In the genomic region with DNA sequence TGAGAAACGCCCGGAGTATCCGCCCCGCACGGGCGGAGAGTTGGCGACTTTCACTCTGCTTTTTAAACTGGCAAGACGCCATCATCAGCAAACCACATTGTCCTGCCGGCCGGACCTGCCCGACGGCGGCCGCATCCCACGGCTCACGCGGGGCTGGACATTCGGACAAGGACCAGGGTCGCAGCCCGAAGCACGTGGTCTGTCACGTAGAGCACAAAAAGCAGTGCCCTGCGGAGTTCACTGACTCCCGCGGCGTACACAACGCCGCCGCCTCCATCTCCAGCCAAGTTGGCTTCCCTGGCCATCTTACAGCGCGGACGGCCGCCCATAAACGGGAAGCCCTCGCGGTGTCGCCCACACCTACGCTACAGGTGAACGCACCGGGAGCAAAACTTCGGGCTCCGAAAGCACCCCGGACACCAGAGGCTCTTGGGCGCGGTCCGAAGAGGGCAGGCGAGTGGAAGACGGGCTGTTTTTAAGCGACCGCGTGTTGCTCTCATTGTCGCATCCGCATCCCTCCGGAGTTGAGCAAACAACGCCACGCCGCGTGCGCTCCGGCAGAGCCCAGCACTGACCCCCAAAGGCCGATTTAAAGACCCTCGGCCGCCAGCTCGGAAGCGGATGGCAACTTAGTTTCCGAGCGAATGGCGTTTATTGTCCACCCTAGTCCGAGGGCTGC, we compare ENCODE assay signal across 1 cellular context.
TF ChIP-seq lines count a peak whose summit lies in the region.

No MANE protein-coding gene starts in this region.

TF ChIP-seq in K562, 482 proteins besides CTCF, POLR2A, EP300 and RAD21 (continued from another document and continues in another):
- TF ChIP-seq, protein P1, sequence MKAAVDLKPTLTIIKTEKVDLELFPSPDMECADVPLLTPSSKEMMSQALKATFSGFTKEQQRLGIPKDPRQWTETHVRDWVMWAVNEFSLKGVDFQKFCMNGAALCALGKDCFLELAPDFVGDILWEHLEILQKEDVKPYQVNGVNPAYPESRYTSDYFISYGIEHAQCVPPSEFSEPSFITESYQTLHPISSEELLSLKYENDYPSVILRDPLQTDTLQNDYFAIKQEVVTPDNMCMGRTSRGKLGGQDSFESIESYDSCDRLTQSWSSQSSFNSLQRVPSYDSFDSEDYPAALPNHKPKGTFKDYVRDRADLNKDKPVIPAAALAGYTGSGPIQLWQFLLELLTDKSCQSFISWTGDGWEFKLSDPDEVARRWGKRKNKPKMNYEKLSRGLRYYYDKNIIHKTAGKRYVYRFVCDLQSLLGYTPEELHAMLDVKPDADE (conservative IDR thresholded peaks at IDR 0.05; ENCODE audit: control insufficient read depth, low read depth, low read length): 0 out of 2 replicates have a peak, but pooled peaks have one; percentile 14
- TF ChIP-seq SRSF9 (IDR thresholded peaks at IDR 0.05; ENCODE audit: borderline replicate concordance, low read depth, low read length): no peak
- no peak for TF ChIP-seq TEAD2 (tag; IDR thresholded peaks at IDR 0.05)
- TF ChIP-seq, protein P2, sequence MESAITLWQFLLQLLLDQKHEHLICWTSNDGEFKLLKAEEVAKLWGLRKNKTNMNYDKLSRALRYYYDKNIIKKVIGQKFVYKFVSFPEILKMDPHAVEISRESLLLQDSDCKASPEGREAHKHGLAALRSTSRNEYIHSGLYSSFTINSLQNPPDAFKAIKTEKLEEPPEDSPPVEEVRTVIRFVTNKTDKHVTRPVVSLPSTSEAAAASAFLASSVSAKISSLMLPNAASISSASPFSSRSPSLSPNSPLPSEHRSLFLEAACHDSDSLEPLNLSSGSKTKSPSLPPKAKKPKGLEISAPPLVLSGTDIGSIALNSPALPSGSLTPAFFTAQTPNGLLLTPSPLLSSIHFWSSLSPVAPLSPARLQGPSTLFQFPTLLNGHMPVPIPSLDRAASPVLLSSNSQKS (CRISPR knock-in tag; IDR thresholded peaks at IDR 0.05): no peak
- no peak for TF ChIP-seq MTA2 (IDR thresholded peaks at IDR 0.05; ENCODE audit: low read depth)
- peak; percentile 38 for TF ChIP-seq ZFX (CRISPR knock-in tag; IDR thresholded peaks at IDR 0.05)
- TF ChIP-seq ZNF717 (CRISPR knock-in tag; IDR thresholded peaks at IDR 0.05): 0 out of 2 replicates have a peak, but pooled peaks have one; percentile 62
- TF ChIP-seq ZNF764 (CRISPR knock-in tag; IDR thresholded peaks at IDR 0.05; ENCODE audit: low read depth): no peak
- no peak for TF ChIP-seq MAFF (IDR thresholded peaks at IDR 0.05; ENCODE audit: low read length)
- no peak for TF ChIP-seq FOXK2 (conservative IDR thresholded peaks at IDR 0.05 in 1 of 2, IDR thresholded peaks at IDR 0.05 in 1 of 2; ENCODE audit: low read depth in 2 of 2)
- TF ChIP-seq POLR2H (tag; IDR thresholded peaks at IDR 0.05; ENCODE audit: low read depth): no peak
- no peak for TF ChIP-seq ZNF644 (tag; IDR thresholded peaks at IDR 0.05; ENCODE audit: low read depth)
- peak; percentile 42 for TF ChIP-seq CCNT2 (IDR thresholded peaks at IDR 0.05; ENCODE audit: borderline replicate concordance, extremely low read depth, insufficient read length, low read depth, low read length)
- no peak for TF ChIP-seq ZNF785 (CRISPR knock-in tag; IDR thresholded peaks at IDR 0.05)
- TF ChIP-seq ZNF75A (CRISPR knock-in tag; IDR thresholded peaks at IDR 0.05): no peak
- TF ChIP-seq MCM5 (IDR thresholded peaks at IDR 0.05; ENCODE audit: low read depth): no peak
- TF ChIP-seq, protein P3, sequence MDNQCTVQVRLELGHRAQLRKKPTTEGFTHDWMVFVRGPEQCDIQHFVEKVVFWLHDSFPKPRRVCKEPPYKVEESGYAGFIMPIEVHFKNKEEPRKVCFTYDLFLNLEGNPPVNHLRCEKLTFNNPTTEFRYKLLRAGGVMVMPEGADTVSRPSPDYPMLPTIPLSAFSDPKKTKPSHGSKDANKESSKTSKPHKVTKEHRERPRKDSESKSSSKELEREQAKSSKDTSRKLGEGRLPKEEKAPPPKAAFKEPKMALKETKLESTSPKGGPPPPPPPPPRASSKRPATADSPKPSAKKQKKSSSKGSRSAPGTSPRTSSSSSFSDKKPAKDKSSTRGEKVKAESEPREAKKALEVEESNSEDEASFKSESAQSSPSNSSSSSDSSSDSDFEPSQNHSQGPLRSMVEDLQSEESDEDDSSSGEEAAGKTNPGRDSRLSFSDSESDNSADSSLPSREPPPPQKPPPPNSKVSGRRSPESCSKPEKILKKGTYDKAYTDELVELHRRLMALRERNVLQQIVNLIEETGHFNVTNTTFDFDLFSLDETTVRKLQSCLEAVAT (IDR thresholded peaks at IDR 0.05): peak in 1 of 2 experiments; percentile 81; a peak in 2 of 4 replicates
- TF ChIP-seq SP1 (CRISPR knock-in tag; IDR thresholded peaks at IDR 0.05): peak; percentile 15; the same call in 1 of the 2 replicates
- TF ChIP-seq SMARCE1 (IDR thresholded peaks at IDR 0.05): peak; percentile 14; the same call in 1 of the 2 replicates
- TF ChIP-seq, protein P4, sequence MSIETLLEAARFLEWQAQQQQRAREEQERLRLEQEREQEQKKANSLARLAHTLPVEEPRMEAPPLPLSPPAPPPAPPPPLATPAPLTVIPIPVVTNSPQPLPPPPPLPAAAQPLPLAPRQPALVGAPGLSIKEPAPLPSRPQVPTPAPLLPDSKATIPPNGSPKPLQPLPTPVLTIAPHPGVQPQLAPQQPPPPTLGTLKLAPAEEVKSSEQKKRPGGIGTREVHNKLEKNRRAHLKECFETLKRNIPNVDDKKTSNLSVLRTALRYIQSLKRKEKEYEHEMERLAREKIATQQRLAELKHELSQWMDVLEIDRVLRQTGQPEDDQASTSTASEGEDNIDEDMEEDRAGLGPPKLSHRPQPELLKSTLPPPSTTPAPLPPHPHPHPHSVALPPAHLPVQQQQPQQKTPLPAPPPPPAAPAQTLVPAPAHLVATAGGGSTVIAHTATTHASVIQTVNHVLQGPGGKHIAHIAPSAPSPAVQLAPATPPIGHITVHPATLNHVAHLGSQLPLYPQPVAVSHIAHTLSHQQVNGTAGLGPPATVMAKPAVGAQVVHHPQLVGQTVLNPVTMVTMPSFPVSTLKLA (conservative IDR thresholded peaks at IDR 0.05): peak; percentile 49 to 71; a peak in 3 of 4 replicates
- no peak for TF ChIP-seq PRMT5 (CRISPR knock-in tag; IDR thresholded peaks at IDR 0.05)
- no peak for TF ChIP-seq TAF7 (tag; IDR thresholded peaks at IDR 0.05)
- TF ChIP-seq, protein P5, sequence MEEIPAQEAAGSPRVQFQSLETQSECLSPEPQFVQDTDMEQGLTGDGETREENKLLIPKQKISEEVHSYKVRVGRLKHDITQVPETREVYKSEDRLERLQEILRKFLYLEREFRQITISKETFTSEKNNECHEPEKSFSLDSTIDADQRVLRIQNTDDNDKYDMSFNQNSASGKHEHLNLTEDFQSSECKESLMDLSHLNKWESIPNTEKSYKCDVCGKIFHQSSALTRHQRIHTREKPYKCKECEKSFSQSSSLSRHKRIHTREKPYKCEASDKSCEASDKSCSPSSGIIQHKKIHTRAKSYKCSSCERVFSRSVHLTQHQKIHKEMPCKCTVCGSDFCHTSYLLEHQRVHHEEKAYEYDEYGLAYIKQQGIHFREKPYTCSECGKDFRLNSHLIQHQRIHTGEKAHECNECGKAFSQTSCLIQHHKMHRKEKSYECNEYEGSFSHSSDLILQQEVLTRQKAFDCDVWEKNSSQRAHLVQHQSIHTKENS (CRISPR knock-in tag; IDR thresholded peaks at IDR 0.05): no peak
- no peak for TF ChIP-seq ZFP1 (CRISPR knock-in tag; IDR thresholded peaks at IDR 0.05)
- no peak for TF ChIP-seq POLR2AphosphoS2 (IDR thresholded peaks at IDR 0.05; ENCODE audit: low read length)
- TF ChIP-seq BHLHE40 (IDR thresholded peaks at IDR 0.05; ENCODE audit: low read length): 0 out of 2 replicates have a peak, but pooled peaks have one; percentile 6
- TF ChIP-seq DNMT1 (IDR thresholded peaks at IDR 0.05): no peak
- TF ChIP-seq, protein P6, sequence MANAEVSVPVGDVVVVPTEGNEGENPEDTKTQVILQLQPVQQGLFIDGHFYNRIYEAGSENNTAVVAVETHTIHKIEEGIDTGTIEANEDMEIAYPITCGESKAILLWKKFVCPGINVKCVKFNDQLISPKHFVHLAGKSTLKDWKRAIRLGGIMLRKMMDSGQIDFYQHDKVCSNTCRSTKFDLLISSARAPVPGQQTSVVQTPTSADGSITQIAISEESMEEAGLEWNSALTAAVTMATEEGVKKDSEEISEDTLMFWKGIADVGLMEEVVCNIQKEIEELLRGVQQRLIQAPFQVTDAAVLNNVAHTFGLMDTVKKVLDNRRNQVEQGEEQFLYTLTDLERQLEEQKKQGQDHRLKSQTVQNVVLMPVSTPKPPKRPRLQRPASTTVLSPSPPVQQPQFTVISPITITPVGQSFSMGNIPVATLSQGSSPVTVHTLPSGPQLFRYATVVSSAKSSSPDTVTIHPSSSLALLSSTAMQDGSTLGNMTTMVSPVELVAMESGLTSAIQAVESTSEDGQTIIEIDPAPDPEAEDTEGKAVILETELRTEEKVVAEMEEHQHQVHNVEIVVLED (CRISPR knock-in tag; IDR thresholded peaks at IDR 0.05): no peak
- TF ChIP-seq, protein P7, sequence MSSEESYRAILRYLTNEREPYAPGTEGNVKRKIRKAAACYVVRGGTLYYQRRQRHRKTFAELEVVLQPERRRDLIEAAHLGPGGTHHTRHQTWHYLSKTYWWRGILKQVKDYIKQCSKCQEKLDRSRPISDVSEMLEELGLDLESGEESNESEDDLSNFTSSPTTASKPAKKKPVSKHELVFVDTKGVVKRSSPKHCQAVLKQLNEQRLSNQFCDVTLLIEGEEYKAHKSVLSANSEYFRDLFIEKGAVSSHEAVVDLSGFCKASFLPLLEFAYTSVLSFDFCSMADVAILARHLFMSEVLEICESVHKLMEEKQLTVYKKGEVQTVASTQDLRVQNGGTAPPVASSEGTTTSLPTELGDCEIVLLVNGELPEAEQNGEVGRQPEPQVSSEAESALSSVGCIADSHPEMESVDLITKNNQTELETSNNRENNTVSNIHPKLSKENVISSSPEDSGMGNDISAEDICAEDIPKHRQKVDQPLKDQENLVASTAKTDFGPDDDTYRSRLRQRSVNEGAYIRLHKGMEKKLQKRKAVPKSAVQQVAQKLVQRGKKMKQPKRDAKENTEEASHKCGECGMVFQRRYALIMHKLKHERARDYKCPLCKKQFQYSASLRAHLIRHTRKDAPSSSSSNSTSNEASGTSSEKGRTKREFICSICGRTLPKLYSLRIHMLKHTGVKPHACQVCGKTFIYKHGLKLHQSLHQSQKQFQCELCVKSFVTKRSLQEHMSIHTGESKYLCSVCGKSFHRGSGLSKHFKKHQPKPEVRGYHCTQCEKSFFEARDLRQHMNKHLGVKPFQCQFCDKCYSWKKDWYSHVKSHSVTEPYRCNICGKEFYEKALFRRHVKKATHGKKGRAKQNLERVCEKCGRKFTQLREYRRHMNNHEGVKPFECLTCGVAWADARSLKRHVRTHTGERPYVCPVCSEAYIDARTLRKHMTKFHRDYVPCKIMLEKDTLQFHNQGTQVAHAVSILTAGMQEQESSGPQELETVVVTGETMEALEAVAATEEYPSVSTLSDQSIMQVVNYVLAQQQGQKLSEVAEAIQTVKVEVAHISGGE (CRISPR knock-in tag; IDR thresholded peaks at IDR 0.05): no peak
- peak; percentile 57; the same call in 1 of the 2 replicates for TF ChIP-seq L3MBTL2 (IDR thresholded peaks at IDR 0.05)
- TF ChIP-seq, protein P8, sequence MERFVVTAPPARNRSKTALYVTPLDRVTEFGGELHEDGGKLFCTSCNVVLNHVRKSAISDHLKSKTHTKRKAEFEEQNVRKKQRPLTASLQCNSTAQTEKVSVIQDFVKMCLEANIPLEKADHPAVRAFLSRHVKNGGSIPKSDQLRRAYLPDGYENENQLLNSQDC (CRISPR knock-in tag; IDR thresholded peaks at IDR 0.05): no peak
- TF ChIP-seq, protein P9, sequence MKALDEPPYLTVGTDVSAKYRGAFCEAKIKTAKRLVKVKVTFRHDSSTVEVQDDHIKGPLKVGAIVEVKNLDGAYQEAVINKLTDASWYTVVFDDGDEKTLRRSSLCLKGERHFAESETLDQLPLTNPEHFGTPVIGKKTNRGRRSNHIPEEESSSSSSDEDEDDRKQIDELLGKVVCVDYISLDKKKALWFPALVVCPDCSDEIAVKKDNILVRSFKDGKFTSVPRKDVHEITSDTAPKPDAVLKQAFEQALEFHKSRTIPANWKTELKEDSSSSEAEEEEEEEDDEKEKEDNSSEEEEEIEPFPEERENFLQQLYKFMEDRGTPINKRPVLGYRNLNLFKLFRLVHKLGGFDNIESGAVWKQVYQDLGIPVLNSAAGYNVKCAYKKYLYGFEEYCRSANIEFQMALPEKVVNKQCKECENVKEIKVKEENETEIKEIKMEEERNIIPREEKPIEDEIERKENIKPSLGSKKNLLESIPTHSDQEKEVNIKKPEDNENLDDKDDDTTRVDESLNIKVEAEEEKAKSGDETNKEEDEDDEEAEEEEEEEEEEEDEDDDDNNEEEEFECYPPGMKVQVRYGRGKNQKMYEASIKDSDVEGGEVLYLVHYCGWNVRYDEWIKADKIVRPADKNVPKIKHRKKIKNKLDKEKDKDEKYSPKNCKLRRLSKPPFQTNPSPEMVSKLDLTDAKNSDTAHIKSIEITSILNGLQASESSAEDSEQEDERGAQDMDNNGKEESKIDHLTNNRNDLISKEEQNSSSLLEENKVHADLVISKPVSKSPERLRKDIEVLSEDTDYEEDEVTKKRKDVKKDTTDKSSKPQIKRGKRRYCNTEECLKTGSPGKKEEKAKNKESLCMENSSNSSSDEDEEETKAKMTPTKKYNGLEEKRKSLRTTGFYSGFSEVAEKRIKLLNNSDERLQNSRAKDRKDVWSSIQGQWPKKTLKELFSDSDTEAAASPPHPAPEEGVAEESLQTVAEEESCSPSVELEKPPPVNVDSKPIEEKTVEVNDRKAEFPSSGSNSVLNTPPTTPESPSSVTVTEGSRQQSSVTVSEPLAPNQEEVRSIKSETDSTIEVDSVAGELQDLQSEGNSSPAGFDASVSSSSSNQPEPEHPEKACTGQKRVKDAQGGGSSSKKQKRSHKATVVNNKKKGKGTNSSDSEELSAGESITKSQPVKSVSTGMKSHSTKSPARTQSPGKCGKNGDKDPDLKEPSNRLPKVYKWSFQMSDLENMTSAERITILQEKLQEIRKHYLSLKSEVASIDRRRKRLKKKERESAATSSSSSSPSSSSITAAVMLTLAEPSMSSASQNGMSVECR (CRISPR knock-in tag; IDR thresholded peaks at IDR 0.05): peak; percentile 24; the same call in 1 of the 2 replicates
- TF ChIP-seq EHMT2 (IDR thresholded peaks at IDR 0.05): no peak
- TF ChIP-seq HDGF (IDR thresholded peaks at IDR 0.05): no peak
- TF ChIP-seq ZNF668 (CRISPR knock-in tag; IDR thresholded peaks at IDR 0.05): no peak
- TF ChIP-seq, protein P10, sequence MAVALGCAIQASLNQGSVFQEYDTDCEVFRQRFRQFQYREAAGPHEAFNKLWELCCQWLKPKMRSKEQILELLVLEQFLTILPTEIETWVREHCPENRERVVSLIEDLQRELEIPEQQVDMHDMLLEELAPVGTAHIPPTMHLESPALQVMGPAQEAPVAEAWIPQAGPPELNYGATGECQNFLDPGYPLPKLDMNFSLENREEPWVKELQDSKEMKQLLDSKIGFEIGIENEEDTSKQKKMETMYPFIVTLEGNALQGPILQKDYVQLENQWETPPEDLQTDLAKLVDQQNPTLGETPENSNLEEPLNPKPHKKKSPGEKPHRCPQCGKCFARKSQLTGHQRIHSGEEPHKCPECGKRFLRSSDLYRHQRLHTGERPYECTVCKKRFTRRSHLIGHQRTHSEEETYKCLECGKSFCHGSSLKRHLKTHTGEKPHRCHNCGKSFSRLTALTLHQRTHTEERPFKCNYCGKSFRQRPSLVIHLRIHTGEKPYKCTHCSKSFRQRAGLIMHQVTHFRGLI (CRISPR knock-in tag; IDR thresholded peaks at IDR 0.05): no peak
- no peak for TF ChIP-seq TCF7 (IDR thresholded peaks at IDR 0.05; ENCODE audit: borderline replicate concordance)
- 0 out of 2 replicates have a peak, but pooled peaks have one; percentile 37 for TF ChIP-seq ELF1 (tag; IDR thresholded peaks at IDR 0.05)
- no peak for TF ChIP-seq ZFP36 (IDR thresholded peaks at IDR 0.05; ENCODE audit: low read depth, low read length, partially characterized antibody)
- no peak for TF ChIP-seq ZNF584 (CRISPR knock-in tag; IDR thresholded peaks at IDR 0.05; ENCODE audit: low read depth)
- TF ChIP-seq SIX5 (IDR thresholded peaks at IDR 0.05; ENCODE audit: borderline replicate concordance in 1 of 2, insufficient read depth in 1 of 2, low read depth in 1 of 2, low read length in 2 of 2): no peak
- TF ChIP-seq SMARCA5 (IDR thresholded peaks at IDR 0.05): no peak
- peak; percentile 31; the same call in 1 of the 2 replicates for TF ChIP-seq CEBPB (tag; IDR thresholded peaks at IDR 0.05)
- no peak for TF ChIP-seq TAL1 (IDR thresholded peaks at IDR 0.05)
